In genomic region chr21:40129809-40130208, GRCh38 we compare ENCODE assay signal across 23 cellular contexts.
"Had no signal": no experiment of that assay in that cellular context is flagged by ENCODE, and none has a peak within 500 bp of the region (broad histone marks: within the 10 kb centered on the region; RNA-seq: fewer than 3 reads in every experiment).

No MANE protein-coding gene starts in this region.

- H3K9me3 Mint-ChIP-seq: activated CD4-positive, alpha-beta T cell treated with anti-CD3 and anti-CD28 coated beads, Interleukin-2, amount 10 ng/mL, durations not matched to agents 24 days and 14 days; activated naive CD4-positive, alpha-beta T cell treated with anti-CD3 and anti-CD28 coated beads, Interleukin-2, amount 50 U/mL, for 24 hours; activated T-helper 1 cell treated with anti-CD3 and anti-CD28 coated beads, Interleukin-12 subunit alpha, Interleukin-12 subunit beta, Interleukin-2, Interleukin-4 antibody, amounts not matched to agents 30 ng/mL and 10 ng/mL and 1 ng/mL, durations not matched to agents 14 hours and 24 hours and 36 hours had no signal

- H3K4me1 Mint-ChIP-seq: activated B cell treated with CpG ODN at 0.5 μM for 24 hours; activated CD4-positive, alpha-beta T cell treated with anti-CD3 and anti-CD28 coated beads, Interleukin-2, amount 10 ng/mL, durations not matched to agents 24 days and 14 days; activated CD8-positive, alpha-beta memory T cell treated with anti-CD3 and anti-CD28 coated beads, Interleukin-2, amount 10 ng/mL, durations not matched to agents 7 days and 5 days; activated naive CD4-positive, alpha-beta T cell treated with anti-CD3 and anti-CD28 coated beads, Interleukin-2, amount 50 U/mL, for 24 hours; T-helper 17 cell had no signal

- H3K36me3 Mint-ChIP-seq: activated CD8-positive, alpha-beta memory T cell treated with anti-CD3 and anti-CD28 coated beads, Interleukin-2, amount 10 ng/mL, durations not matched to agents 7 days and 5 days; activated naive CD4-positive, alpha-beta T cell treated with anti-CD3 and anti-CD28 coated beads, Interleukin-2, amount 50 U/mL, for 24 hours had no signal

- DNase-seq: activated B cell treated with CpG ODN at 0.5 μM for 24 hours; activated CD4-positive, alpha-beta T cell treated with anti-CD3 and anti-CD28 coated beads for 1 hour; activated CD4-positive, alpha-beta T cell treated with anti-CD3 and anti-CD28 coated beads, Interleukin-2, amount 10 ng/mL, durations not matched to agents 24 days and 14 days; activated CD4-positive, alpha-beta T cell treated with anti-CD3 and anti-CD28 coated beads, Interleukin-2, amount 50 U/mL, for 48 hours; activated CD8-positive, alpha-beta memory T cell treated with anti-CD3 and anti-CD28 coated beads, Interleukin-2, amount 10 ng/mL, durations not matched to agents 7 days and 5 days; activated effector memory CD4-positive, alpha-beta T cell treated with Interleukin-2 at 50 U/mL for 16 hours; activated naive CD4-positive, alpha-beta T cell; activated T-cell treated with anti-CD3 and anti-CD28 coated beads, Interleukin-2, amount 50 U/mL, for 24 hours; aorta; caudate nucleus; Kasumi-1; NCI-H1105 treated with DMSO at 0.1 percent for 48 hours; NCI-H1436 treated with DMSO at 0.1 percent for 48 hours; NCI-H1930; NCI-H2107; NCI-H2171 treated with DMSO at 0.1 percent for 48 hours; NCI-H226; PC-9; SHP77 treated with DMSO at 0.1 percent for 48 hours; T-helper 17 cell; T-helper 9 cell had no signal

- H3K27ac Mint-ChIP-seq: activated B cell treated with CpG ODN at 0.5 μM for 24 hours; activated CD4-positive, alpha-beta T cell treated with anti-CD3 and anti-CD28 coated beads, Interleukin-2, amount 10 ng/mL, durations not matched to agents 24 days and 14 days; activated CD8-positive, alpha-beta memory T cell treated with anti-CD3 and anti-CD28 coated beads, Interleukin-2, amount 10 ng/mL, durations not matched to agents 7 days and 5 days; activated naive CD4-positive, alpha-beta T cell treated with anti-CD3 and anti-CD28 coated beads, Interleukin-2, amount 50 U/mL, for 24 hours; activated T-cell treated with anti-CD3 and anti-CD28 coated beads, Interleukin-2, amount 50 U/mL, for 24 hours; activated T-helper 1 cell treated with anti-CD3 and anti-CD28 coated beads, Interleukin-12 subunit alpha, Interleukin-12 subunit beta, Interleukin-2, Interleukin-4 antibody, amounts not matched to agents 30 ng/mL and 10 ng/mL and 1 ng/mL, durations not matched to agents 14 hours and 24 hours and 36 hours; T-helper 17 cell had no signal

- H3K4me3 Mint-ChIP-seq: activated B cell treated with CpG ODN at 0.5 μM for 24 hours; activated CD4-positive, alpha-beta T cell treated with anti-CD3 and anti-CD28 coated beads, Interleukin-2, amount 10 ng/mL, durations not matched to agents 24 days and 14 days; activated CD8-positive, alpha-beta memory T cell treated with anti-CD3 and anti-CD28 coated beads, Interleukin-2, amount 10 ng/mL, durations not matched to agents 7 days and 5 days; activated naive CD4-positive, alpha-beta T cell treated with anti-CD3 and anti-CD28 coated beads, Interleukin-2, amount 50 U/mL, for 24 hours; activated T-cell treated with anti-CD3 and anti-CD28 coated beads, Interleukin-2, amount 50 U/mL, for 24 hours; activated T-helper 1 cell treated with anti-CD3 and anti-CD28 coated beads, Interleukin-12 subunit alpha, Interleukin-12 subunit beta, Interleukin-2, Interleukin-4 antibody, amounts not matched to agents 30 ng/mL and 10 ng/mL and 1 ng/mL, durations not matched to agents 14 hours and 24 hours and 36 hours; T-helper 17 cell had no signal

- H3K27me3 Mint-ChIP-seq: activated B cell treated with CpG ODN at 0.5 μM for 24 hours; activated CD4-positive, alpha-beta T cell treated with anti-CD3 and anti-CD28 coated beads, Interleukin-2, amount 10 ng/mL, durations not matched to agents 24 days and 14 days; activated CD8-positive, alpha-beta memory T cell treated with anti-CD3 and anti-CD28 coated beads, Interleukin-2, amount 10 ng/mL, durations not matched to agents 7 days and 5 days; activated T-cell treated with anti-CD3 and anti-CD28 coated beads, Interleukin-2, amount 50 U/mL, for 24 hours; T-helper 17 cell had no signal
